In genomic region chr4:8225704-8226443, GRCh38 we compare ENCODE assay signal across 1 cellular context.
TF ChIP-seq lines count a peak whose summit lies in the region.

No MANE protein-coding gene starts in this region.

TF ChIP-seq in HepG2, 621 proteins besides CTCF, POLR2A, EP300 and RAD21 (continued from another document and continues in another):
- TF ChIP-seq, protein P1, sequence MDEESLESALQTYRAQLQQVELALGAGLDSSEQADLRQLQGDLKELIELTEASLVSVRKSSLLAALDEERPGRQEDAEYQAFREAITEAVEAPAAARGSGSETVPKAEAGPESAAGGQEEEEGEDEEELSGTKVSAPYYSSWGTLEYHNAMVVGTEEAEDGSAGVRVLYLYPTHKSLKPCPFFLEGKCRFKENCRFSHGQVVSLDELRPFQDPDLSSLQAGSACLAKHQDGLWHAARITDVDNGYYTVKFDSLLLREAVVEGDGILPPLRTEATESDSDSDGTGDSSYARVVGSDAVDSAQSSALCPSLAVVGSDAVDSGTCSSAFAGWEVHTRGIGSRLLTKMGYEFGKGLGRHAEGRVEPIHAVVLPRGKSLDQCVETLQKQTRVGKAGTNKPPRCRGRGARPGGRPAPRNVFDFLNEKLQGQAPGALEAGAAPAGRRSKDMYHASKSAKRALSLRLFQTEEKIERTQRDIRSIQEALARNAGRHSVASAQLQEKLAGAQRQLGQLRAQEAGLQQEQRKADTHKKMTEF (CRISPR knock-in tag; IDR thresholded peaks at IDR 0.05), result peak; percentile 26; the same call in 1 of the 2 replicates
- TF ChIP-seq, protein P2, sequence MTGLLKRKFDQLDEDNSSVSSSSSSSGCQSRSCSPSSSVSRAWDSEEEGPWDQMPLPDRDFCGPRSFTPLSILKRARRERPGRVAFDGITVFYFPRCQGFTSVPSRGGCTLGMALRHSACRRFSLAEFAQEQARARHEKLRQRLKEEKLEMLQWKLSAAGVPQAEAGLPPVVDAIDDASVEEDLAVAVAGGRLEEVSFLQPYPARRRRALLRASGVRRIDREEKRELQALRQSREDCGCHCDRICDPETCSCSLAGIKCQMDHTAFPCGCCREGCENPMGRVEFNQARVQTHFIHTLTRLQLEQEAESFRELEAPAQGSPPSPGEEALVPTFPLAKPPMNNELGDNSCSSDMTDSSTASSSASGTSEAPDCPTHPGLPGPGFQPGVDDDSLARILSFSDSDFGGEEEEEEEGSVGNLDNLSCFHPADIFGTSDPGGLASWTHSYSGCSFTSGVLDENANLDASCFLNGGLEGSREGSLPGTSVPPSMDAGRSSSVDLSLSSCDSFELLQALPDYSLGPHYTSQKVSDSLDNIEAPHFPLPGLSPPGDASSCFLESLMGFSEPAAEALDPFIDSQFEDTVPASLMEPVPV (CRISPR knock-in tag; IDR thresholded peaks at IDR 0.05), result no peak
- TF ChIP-seq ZNF800 (CRISPR knock-in tag; IDR thresholded peaks at IDR 0.05), result no peak
- no peak for TF ChIP-seq ZNF335 (CRISPR knock-in tag; IDR thresholded peaks at IDR 0.05)
- peak; percentile 63; the same call in 1 of the 2 replicates for TF ChIP-seq NCOA2 (CRISPR knock-in tag; IDR thresholded peaks at IDR 0.05)
- no peak for TF ChIP-seq GABPA (IDR thresholded peaks at IDR 0.05; ENCODE audit: low read depth, low read length)
- peak; percentile 42; the same call in 1 of the 2 replicates for TF ChIP-seq GABPA (CRISPR knock-in tag; IDR thresholded peaks at IDR 0.05; ENCODE audit: low read depth)
- 0 out of 2 replicates have a peak, but pooled peaks have one; percentile 59 for TF ChIP-seq ZNF124 (CRISPR knock-in tag; IDR thresholded peaks at IDR 0.05)
- TF ChIP-seq PHF20 (CRISPR knock-in tag; IDR thresholded peaks at IDR 0.05), result peak; percentile 21; the same call in 1 of the 2 replicates
- TF ChIP-seq TAF15 (IDR thresholded peaks at IDR 0.05; ENCODE audit: low read depth, low read length, poor library complexity, severe bottlenecking), result no peak
- TF ChIP-seq CCAR2 (optimal IDR thresholded peaks at IDR 0.05; ENCODE audit: low read depth, low read length), result no peak
- TF ChIP-seq GATAD1 (CRISPR knock-in tag; IDR thresholded peaks at IDR 0.05), result no peak
- no peak for TF ChIP-seq STAT5B (CRISPR knock-in tag; IDR thresholded peaks at IDR 0.05)
- TF ChIP-seq, protein P3, sequence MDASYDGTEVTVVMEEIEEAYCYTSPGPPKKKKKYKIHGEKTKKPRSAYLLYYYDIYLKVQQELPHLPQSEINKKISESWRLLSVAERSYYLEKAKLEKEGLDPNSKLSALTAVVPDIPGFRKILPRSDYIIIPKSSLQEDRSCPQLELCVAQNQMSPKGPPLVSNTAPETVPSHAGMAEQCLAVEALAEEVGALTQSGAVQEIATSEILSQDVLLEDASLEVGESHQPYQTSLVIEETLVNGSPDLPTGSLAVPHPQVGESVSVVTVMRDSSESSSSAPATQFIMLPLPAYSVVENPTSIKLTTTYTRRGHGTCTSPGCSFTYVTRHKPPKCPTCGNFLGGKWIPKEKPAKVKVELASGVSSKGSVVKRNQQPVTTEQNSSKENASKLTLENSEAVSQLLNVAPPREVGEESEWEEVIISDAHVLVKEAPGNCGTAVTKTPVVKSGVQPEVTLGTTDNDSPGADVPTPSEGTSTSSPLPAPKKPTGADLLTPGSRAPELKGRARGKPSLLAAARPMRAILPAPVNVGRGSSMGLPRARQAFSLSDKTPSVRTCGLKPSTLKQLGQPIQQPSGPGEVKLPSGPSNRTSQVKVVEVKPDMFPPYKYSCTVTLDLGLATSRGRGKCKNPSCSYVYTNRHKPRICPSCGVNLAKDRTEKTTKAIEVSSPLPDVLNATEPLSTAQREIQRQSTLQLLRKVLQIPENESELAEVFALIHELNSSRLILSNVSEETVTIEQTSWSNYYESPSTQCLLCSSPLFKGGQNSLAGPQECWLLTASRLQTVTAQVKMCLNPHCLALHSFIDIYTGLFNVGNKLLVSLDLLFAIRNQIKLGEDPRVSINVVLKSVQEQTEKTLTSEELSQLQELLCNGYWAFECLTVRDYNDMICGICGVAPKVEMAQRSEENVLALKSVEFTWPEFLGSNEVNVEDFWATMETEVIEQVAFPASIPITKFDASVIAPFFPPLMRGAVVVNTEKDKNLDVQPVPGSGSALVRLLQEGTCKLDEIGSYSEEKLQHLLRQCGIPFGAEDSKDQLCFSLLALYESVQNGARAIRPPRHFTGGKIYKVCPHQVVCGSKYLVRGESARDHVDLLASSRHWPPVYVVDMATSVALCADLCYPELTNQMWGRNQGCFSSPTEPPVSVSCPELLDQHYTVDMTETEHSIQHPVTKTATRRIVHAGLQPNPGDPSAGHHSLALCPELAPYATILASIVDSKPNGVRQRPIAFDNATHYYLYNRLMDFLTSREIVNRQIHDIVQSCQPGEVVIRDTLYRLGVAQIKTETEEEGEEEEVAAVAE (CRISPR knock-in tag; IDR thresholded peaks at IDR 0.05; ENCODE audit: borderline replicate concordance), result no peak
- no peak for TF ChIP-seq SP5 (CRISPR knock-in tag; IDR thresholded peaks at IDR 0.05; ENCODE audit: borderline replicate concordance, low read depth)
- no peak for TF ChIP-seq SMAD3 (CRISPR knock-in tag; IDR thresholded peaks at IDR 0.05)
- no peak; the same call in 1 of the 2 replicates for TF ChIP-seq FOXP4 (CRISPR knock-in tag; IDR thresholded peaks at IDR 0.05)
- TF ChIP-seq REL (CRISPR knock-in tag; conservative IDR thresholded peaks at IDR 0.05), result no peak
- peak; percentile 60 for TF ChIP-seq FOXA3 (CRISPR knock-in tag; IDR thresholded peaks at IDR 0.05)
- no peak for TF ChIP-seq NFKBIZ (CRISPR knock-in tag; IDR thresholded peaks at IDR 0.05)
- no peak for TF ChIP-seq ZNF431 (CRISPR knock-in tag; IDR thresholded peaks at IDR 0.05; ENCODE audit: borderline replicate concordance, low read depth)
- TF ChIP-seq, protein P4, sequence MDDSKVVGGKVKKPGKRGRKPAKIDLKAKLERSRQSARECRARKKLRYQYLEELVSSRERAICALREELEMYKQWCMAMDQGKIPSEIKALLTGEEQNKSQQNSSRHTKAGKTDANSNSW (CRISPR knock-in tag; IDR thresholded peaks at IDR 0.05; ENCODE audit: borderline replicate concordance), result no peak
- no peak for TF ChIP-seq ZNF614 (CRISPR knock-in tag; IDR thresholded peaks at IDR 0.05; ENCODE audit: borderline replicate concordance)
- TF ChIP-seq, protein P5, sequence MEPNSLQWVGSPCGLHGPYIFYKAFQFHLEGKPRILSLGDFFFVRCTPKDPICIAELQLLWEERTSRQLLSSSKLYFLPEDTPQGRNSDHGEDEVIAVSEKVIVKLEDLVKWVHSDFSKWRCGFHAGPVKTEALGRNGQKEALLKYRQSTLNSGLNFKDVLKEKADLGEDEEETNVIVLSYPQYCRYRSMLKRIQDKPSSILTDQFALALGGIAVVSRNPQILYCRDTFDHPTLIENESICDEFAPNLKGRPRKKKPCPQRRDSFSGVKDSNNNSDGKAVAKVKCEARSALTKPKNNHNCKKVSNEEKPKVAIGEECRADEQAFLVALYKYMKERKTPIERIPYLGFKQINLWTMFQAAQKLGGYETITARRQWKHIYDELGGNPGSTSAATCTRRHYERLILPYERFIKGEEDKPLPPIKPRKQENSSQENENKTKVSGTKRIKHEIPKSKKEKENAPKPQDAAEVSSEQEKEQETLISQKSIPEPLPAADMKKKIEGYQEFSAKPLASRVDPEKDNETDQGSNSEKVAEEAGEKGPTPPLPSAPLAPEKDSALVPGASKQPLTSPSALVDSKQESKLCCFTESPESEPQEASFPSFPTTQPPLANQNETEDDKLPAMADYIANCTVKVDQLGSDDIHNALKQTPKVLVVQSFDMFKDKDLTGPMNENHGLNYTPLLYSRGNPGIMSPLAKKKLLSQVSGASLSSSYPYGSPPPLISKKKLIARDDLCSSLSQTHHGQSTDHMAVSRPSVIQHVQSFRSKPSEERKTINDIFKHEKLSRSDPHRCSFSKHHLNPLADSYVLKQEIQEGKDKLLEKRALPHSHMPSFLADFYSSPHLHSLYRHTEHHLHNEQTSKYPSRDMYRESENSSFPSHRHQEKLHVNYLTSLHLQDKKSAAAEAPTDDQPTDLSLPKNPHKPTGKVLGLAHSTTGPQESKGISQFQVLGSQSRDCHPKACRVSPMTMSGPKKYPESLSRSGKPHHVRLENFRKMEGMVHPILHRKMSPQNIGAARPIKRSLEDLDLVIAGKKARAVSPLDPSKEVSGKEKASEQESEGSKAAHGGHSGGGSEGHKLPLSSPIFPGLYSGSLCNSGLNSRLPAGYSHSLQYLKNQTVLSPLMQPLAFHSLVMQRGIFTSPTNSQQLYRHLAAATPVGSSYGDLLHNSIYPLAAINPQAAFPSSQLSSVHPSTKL (CRISPR knock-in tag; IDR thresholded peaks at IDR 0.05), result peak; percentile 47
- 0 out of 2 replicates have a peak, but pooled peaks have one; percentile 12 for TF ChIP-seq ZNF441 (CRISPR knock-in tag; IDR thresholded peaks at IDR 0.05; ENCODE audit: borderline replicate concordance)
- TF ChIP-seq SAP130 (CRISPR knock-in tag; IDR thresholded peaks at IDR 0.05; ENCODE audit: low read depth), result peak; percentile 52
- no peak for TF ChIP-seq ZNF841 (CRISPR knock-in tag; IDR thresholded peaks at IDR 0.05; ENCODE audit: borderline replicate concordance)
- no peak for TF ChIP-seq HNF4A (CRISPR knock-in tag; IDR thresholded peaks at IDR 0.05)
- no peak for TF ChIP-seq SP4 (CRISPR knock-in tag; IDR thresholded peaks at IDR 0.05)
- TF ChIP-seq SNAPC4 (CRISPR knock-in tag; IDR thresholded peaks at IDR 0.05), result 0 out of 2 replicates have a peak, but pooled peaks have one; percentile 26
- no peak for TF ChIP-seq KLF11 (CRISPR knock-in tag; IDR thresholded peaks at IDR 0.05)
- no peak for TF ChIP-seq ZNF788 (CRISPR knock-in tag; IDR thresholded peaks at IDR 0.05; ENCODE audit: borderline replicate concordance)
- TF ChIP-seq ZNF652 (CRISPR knock-in tag; IDR thresholded peaks at IDR 0.05; ENCODE audit: borderline replicate concordance, low read depth), result peak; percentile 99
- TF ChIP-seq, protein P6, sequence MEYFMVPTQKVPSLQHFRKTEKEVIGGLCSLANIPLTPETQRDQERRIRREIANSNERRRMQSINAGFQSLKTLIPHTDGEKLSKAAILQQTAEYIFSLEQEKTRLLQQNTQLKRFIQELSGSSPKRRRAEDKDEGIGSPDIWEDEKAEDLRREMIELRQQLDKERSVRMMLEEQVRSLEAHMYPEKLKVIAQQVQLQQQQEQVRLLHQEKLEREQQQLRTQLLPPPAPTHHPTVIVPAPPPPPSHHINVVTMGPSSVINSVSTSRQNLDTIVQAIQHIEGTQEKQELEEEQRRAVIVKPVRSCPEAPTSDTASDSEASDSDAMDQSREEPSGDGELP (IDR thresholded peaks at IDR 0.05; ENCODE audit: borderline replicate concordance, low read depth), result no peak
- TF ChIP-seq KAT8 (CRISPR knock-in tag; IDR thresholded peaks at IDR 0.05), result no peak
- no peak for TF ChIP-seq CENPBD1 (CRISPR knock-in tag; IDR thresholded peaks at IDR 0.05; ENCODE audit: borderline replicate concordance, low read depth)
- TF ChIP-seq ZFY (CRISPR knock-in tag; IDR thresholded peaks at IDR 0.05), result peak; percentile 28; the same call in 1 of the 2 replicates
